8 cellular contexts compared by ENCODE assay signal in genomic region chr18:58862851-58863538, GRCh38. TPM values are rescaled to one million over a fixed set of nuclear protein-coding genes. Genes with fewer than 3 reads are reported as not detected.
DNase-seq lines count a peak whose midpoint lies in the region; ATAC-seq and TF ChIP-seq lines count a peak whose summit lies in the region.

No MANE protein-coding gene starts in this region.

- no peak for TF ChIP-seq EP300 in esophagus muscularis mucosa (IDR thresholded peaks at IDR 0.05)

- no peaks in the 10 kb centered on the region for H3K9me3 ChIP-seq in esophagus muscularis mucosa

- no peak for TF ChIP-seq CTCF in esophagus muscularis mucosa (IDR thresholded peaks at IDR 0.05)
- TF ChIP-seq CTCF in natural killer cell (IDR thresholded peaks at IDR 0.05) = no peak

- WGBS in esophagus muscularis mucosa = 24% methylated on average over 6 of the region's 66 CpGs

- H3K9me3 Mint-ChIP-seq in activated CD4-positive, alpha-beta T cell treated with anti-CD3 and anti-CD28 coated beads, Interleukin-2, amount 10 ng/mL, durations not matched to agents 7 days and 5 days = no peaks in the 10 kb centered on the region
- H3K9me3 Mint-ChIP-seq in natural killer cell = no peaks in the 10 kb centered on the region

- peaks cover 4% of the 10 kb centered on the region for H3K36me3 Mint-ChIP-seq in activated CD4-positive, alpha-beta T cell treated with anti-CD3 and anti-CD28 coated beads, Interleukin-2, amount 10 ng/mL, durations not matched to agents 7 days and 5 days (ENCODE audit: low read depth)
- no peaks in the 10 kb centered on the region for H3K36me3 Mint-ChIP-seq in natural killer cell

- peaks cover 70% of the 10 kb centered on the region for H3K27me3 Mint-ChIP-seq in activated CD4-positive, alpha-beta T cell treated with anti-CD3 and anti-CD28 coated beads, Interleukin-2, amount 10 ng/mL, durations not matched to agents 7 days and 5 days
- peaks cover 39 to 55% of the 10 kb centered on the region in 2 donors for H3K27me3 Mint-ChIP-seq in natural killer cell (ENCODE audit: low read depth in 2 of 2)

- H3K4me3 Mint-ChIP-seq in activated CD4-positive, alpha-beta T cell treated with anti-CD3 and anti-CD28 coated beads, Interleukin-2, amount 10 ng/mL, durations not matched to agents 7 days and 5 days = peak overlapping the region; percentile 65
- H3K4me3 Mint-ChIP-seq in natural killer cell = peak overlapping the region; percentile 68

- peak in 2 of 3 donors; percentile 35 to 49 for ATAC-seq in natural killer cell
- ATAC-seq in HG03378 (IDR thresholded peaks at IDR 0.05; ENCODE audit: unreplicated experiment) = no peak

- CTCF ChIA-PET in activated CD4-positive, alpha-beta T cell treated with anti-CD3 and anti-CD28 coated beads, Interleukin-2, amount 10 ng/mL, durations not matched to agents 7 days and 5 days (lab: Charles Lee) = no interaction called here

- DNase-seq in NCI-H82 (lab: John Stamatoyannopoulos, UW) = peak; percentile 56
- DNase-seq in NCI-H82 treated with DMSO at 0.1 percent for 48 hours (lab: John Stamatoyannopoulos, UW; ENCODE audit: unreplicated experiment) = no peak
- peak; percentile 28 for DNase-seq in HT1080 (ENCODE audit: low read depth)
- DNase-seq in activated CD4-positive, alpha-beta T cell treated with anti-CD3 and anti-CD28 coated beads, Interleukin-2, amount 10 ng/mL, durations not matched to agents 7 days and 5 days = no peak
- no peak for DNase-seq in esophagus muscularis mucosa (ENCODE audit: extremely low spot score)
- no peak for DNase-seq in natural killer cell
- DNase-seq in GF-D8 (lab: John Stamatoyannopoulos, UW) = no peak

- no peak for TF ChIP-seq POLR2A in esophagus muscularis mucosa (IDR thresholded peaks at IDR 0.05; ENCODE audit: low read depth)

- H3K27me3 ChIP-seq in esophagus muscularis mucosa = no peaks in the 10 kb centered on the region

- peak overlapping the region; percentile 92 to 96 (median 96) for H3K27ac ChIP-seq in esophagus muscularis mucosa (replicated peaks in 1 of 4)

- H3K4me3 ChIP-seq in esophagus muscularis mucosa = peak overlapping the region; percentile 61 to 72 (median 66)

- peaks cover 68 to 88% (median 79%) of the 10 kb centered on the region in 4 donors for H3K4me1 ChIP-seq in esophagus muscularis mucosa

- intact Hi-C loops in esophagus muscularis mucosa (cut with DNase I) (loop anchor here (5.0 kb wide), 1 partner anchor 274 kb away; the partner anchor contains the start of gene SEC11C), natural killer cell (cut with micrococcal nuclease) (no loop called here)

- POLR2A ChIA-PET in activated CD4-positive, alpha-beta T cell treated with anti-CD3 and anti-CD28 coated beads, Interleukin-2, amount 10 ng/mL, durations not matched to agents 7 days and 5 days (lab: Charles Lee) = no interaction called here

- peaks cover 7% of the 10 kb centered on the region for H3K4me1 Mint-ChIP-seq in activated CD4-positive, alpha-beta T cell treated with anti-CD3 and anti-CD28 coated beads, Interleukin-2, amount 10 ng/mL, durations not matched to agents 7 days and 5 days
- H3K4me1 Mint-ChIP-seq in natural killer cell = peaks cover 5 to 12% of the 10 kb centered on the region in 2 donors

- H3K36me3 ChIP-seq in esophagus muscularis mucosa = peaks cover 0 to 8% (median 7%) of the 10 kb centered on the region in 4 donors

- peak overlapping the region; percentile 78 for H3K27ac Mint-ChIP-seq in activated CD4-positive, alpha-beta T cell treated with anti-CD3 and anti-CD28 coated beads, Interleukin-2, amount 10 ng/mL, durations not matched to agents 7 days and 5 days
- H3K27ac Mint-ChIP-seq in natural killer cell = no peak overlapping the region

RNA-seq across cellular contexts. Expression of gene ZNF532, which starts 1.7 kb away (rescaled TPM):
- 25.4 and 30.8 TPM in 2 replicates for total RNA-seq in HT1080 (2014; rRNA removed; shearing (Covaris generic))
- polyA plus RNA-seq in HT1080 (2015; cell fraction: cytosol; rRNA removed) = 22.5 and 34.7 TPM in 2 replicates
- polyA plus RNA-seq in HT1080 (2015; cell fraction: nucleus; rRNA removed) = 55.4 and 57.6 TPM in 2 replicates
- total RNA-seq in activated CD4-positive, alpha-beta T cell treated with anti-CD3 and anti-CD28 coated beads, Interleukin-2, amount 10 ng/mL, durations not matched to agents 7 days and 5 days = 1 to 10 TPM; 2.7 to 2.8 TPM
- total RNA-seq in esophagus muscularis mucosa = 100 to 1,000 TPM in 1 of 4 donors, 10 to 100 TPM in 3; 62.3 to 121 (median 64.7) TPM
- 10 to 100 TPM in 1 of 3 donors, 1 to 10 TPM in 2; 4.8 to 28.5 (median 6.1) TPM for total RNA-seq in natural killer cell

Comparison
In these comparisons a context has a peak if more than half of its experiments do, and no peak if none do; other contexts are left out.
1. DNase-seq: peak in NCI-H82 (single experiment) and HT1080 (single experiment); none in NCI-H82 treated with DMSO at 0.1 percent for 48 hours (single experiment), activated CD4-positive, alpha-beta T cell treated with anti-CD3 and anti-CD28 coated beads, Interleukin-2, amount 10 ng/mL, durations not matched to agents 7 days and 5 days (single experiment), esophagus muscularis mucosa (single experiment), natural killer cell (single experiment) and GF-D8 (single experiment).